ENCODE assay signal across 21 cellular contexts in genomic region chr11:114848027-114848426, GRCh38.
"Had no signal": no experiment of that assay in that cellular context is flagged by ENCODE, and none has a peak within 500 bp of the region (broad histone marks: within the 10 kb centered on the region; RNA-seq: fewer than 3 reads in every experiment).

No MANE protein-coding gene starts in this region.

- H3K79me2 ChIP-seq: parathyroid adenoma had no signal

- H3K9ac ChIP-seq: parathyroid adenoma had no signal

- H3K4me1 ChIP-seq: parathyroid adenoma, right lobe of liver, stomach had no signal

- H3K27me3 Mint-ChIP-seq: dendritic cell treated with granulocyte-macrophage colony-stimulating factor and Interleukin-4, amounts not matched to agents 40 ng/mL and 50 ng/mL, for 4 days had no signal

- H3K4me3 ChIP-seq: cardiac muscle cell, right lobe of liver, stomach had no signal

- H3K36me3 Mint-ChIP-seq: activated naive CD8-positive, alpha-beta T cell treated with anti-CD3 and anti-CD28 coated beads for 36 hours; naive thymus-derived CD4-positive, alpha-beta T cell had no signal

- H3K27me3 ChIP-seq: cardiac muscle cell, neutrophil, right lobe of liver had no signal

- H3K27ac ChIP-seq: cardiac muscle cell, neutrophil, parathyroid adenoma, right lobe of liver, stomach, VCaP had no signal

- H3K36me3 ChIP-seq: cardiac muscle cell, neutrophil, right lobe of liver, stomach had no signal

- H3K9me3 Mint-ChIP-seq: activated naive CD8-positive, alpha-beta T cell treated with anti-CD3 and anti-CD28 coated beads for 36 hours; activated T-helper 1 cell treated with anti-CD3 and anti-CD28 coated beads, Interleukin-12 subunit alpha, Interleukin-12 subunit beta, Interleukin-2, Interleukin-4 antibody, amounts not matched to agents 30 ng/mL and 10 ng/mL and 1 ng/mL, durations not matched to agents 14 hours and 24 hours and 36 hours; dendritic cell treated with granulocyte-macrophage colony-stimulating factor and Interleukin-4, amounts not matched to agents 40 ng/mL and 50 ng/mL, for 4 days had no signal

- H3K4me3 Mint-ChIP-seq: activated naive CD8-positive, alpha-beta T cell treated with anti-CD3 and anti-CD28 coated beads for 36 hours; activated T-helper 1 cell treated with anti-CD3 and anti-CD28 coated beads, Interleukin-12 subunit alpha, Interleukin-12 subunit beta, Interleukin-2, Interleukin-4 antibody, amounts not matched to agents 30 ng/mL and 10 ng/mL and 1 ng/mL, durations not matched to agents 14 hours and 24 hours and 36 hours; dendritic cell treated with granulocyte-macrophage colony-stimulating factor and Interleukin-4, amounts not matched to agents 40 ng/mL and 50 ng/mL, for 4 days; naive thymus-derived CD4-positive, alpha-beta T cell had no signal

- H3K27ac Mint-ChIP-seq: activated naive CD8-positive, alpha-beta T cell treated with anti-CD3 and anti-CD28 coated beads for 36 hours; activated T-helper 1 cell treated with anti-CD3 and anti-CD28 coated beads, Interleukin-12 subunit alpha, Interleukin-12 subunit beta, Interleukin-2, Interleukin-4 antibody, amounts not matched to agents 30 ng/mL and 10 ng/mL and 1 ng/mL, durations not matched to agents 14 hours and 24 hours and 36 hours; dendritic cell treated with granulocyte-macrophage colony-stimulating factor and Interleukin-4, amounts not matched to agents 40 ng/mL and 50 ng/mL, for 4 days; naive thymus-derived CD4-positive, alpha-beta T cell had no signal

- ATAC-seq: esophagus mucosa; naive thymus-derived CD4-positive, alpha-beta T cell; right lobe of liver had no signal

- H2AFZ ChIP-seq: parathyroid adenoma had no signal

- H3K4me1 Mint-ChIP-seq: activated naive CD8-positive, alpha-beta T cell treated with anti-CD3 and anti-CD28 coated beads for 36 hours had no signal

- DNase-seq: activated CD4-positive, alpha-beta T cell treated with anti-CD3 and anti-CD28 coated beads, Interleukin-2, amount 50 U/mL, for 4 hours; activated gamma-delta T cell treated with Interleukin-2 at 50 U/mL for 16 hours; activated naive CD8-positive, alpha-beta T cell treated with anti-CD3 and anti-CD28 coated beads for 36 hours; amygdala; effector CD8-positive, alpha-beta T cell; mesenchymal stem cell; naive thymus-derived CD4-positive, alpha-beta T cell; right lobe of liver; small intestine; stimulated activated CD4-positive, alpha-beta T cell treated with anti-CD3 and anti-CD28 coated beads, Interleukin-15, amount 100 ng/mL, for 24 hours; stimulated activated CD4-positive, alpha-beta T cell treated with anti-CD3 and anti-CD28 coated beads, Interleukin-2, amount 100 ng/mL, for 48 hours; stomach; T-helper 2 cell; trophoblast cell had no signal

- H3K9me3 ChIP-seq: neutrophil, right lobe of liver, stomach had no signal
